8 cellular contexts compared by ENCODE assay signal in the genomic region with DNA sequence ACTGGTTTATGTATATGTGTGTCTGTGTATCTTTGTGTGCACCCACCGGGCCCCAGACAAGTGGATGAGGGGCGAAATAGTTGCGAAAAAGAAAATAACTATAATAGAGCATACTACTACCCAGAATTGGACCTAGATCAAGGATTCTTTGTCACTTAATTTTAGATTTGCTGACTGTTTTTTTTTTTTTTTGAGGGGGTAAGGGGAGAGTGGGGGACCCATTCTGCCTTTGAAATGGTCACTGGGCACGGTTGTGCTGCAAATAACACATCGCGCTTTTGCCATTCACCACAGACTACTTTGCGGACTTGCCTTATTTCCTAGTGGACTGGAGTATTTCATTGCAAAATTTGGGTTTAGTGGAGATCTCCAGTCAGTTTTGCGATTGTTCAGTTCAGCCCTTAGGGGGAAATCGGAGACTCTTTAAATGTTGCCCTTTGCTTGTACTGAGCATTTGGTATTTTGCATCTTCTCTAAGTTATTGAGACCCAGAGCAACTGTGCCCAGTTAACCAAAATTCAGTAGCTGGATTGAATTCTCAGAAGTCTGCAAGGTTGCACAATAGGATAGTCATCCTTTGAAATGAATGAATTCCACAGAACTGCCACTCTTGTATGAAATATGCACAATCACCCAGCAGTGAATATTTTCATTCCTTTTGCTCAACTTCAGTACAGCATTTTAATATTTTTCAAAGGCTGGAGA. TPM values are rescaled to one million over a fixed set of nuclear protein-coding genes. Genes with fewer than 3 reads are reported as not detected.
A peak's percentile ranks its signal among the peaks of the same experiment; 100 is the strongest.
DNase-seq lines count a peak whose midpoint lies in the region; ATAC-seq lines count a peak whose summit lies in the region.

No MANE protein-coding gene starts in this region.

- no peaks in the 10 kb centered on the region for H3K9me3 Mint-ChIP-seq in central memory CD8-positive, alpha-beta T cell

- peaks cover 82% of the 10 kb centered on the region for H3K4me1 Mint-ChIP-seq in central memory CD8-positive, alpha-beta T cell

- H3K9ac ChIP-seq in muscle layer of colon (ENCODE audit: low read length): peak overlapping the region; percentile 62

- H3K27me3 ChIP-seq in muscle layer of colon (ENCODE audit: control insufficient read depth in 1 of 2, insufficient read depth in 2 of 2, low read length in 2 of 2): no peaks in the 10 kb centered on the region

- no peaks in the 10 kb centered on the region for H3K9me3 ChIP-seq in muscle layer of colon (ENCODE audit: low read length)

- peak overlapping the region; percentile 94 to 95 for H3K4me3 ChIP-seq in muscle layer of colon (ENCODE audit: low read depth in 1 of 2, low read length in 2 of 2)

- H3K4me3 Mint-ChIP-seq in central memory CD8-positive, alpha-beta T cell: peak overlapping the region; percentile 99

- no peaks in the 10 kb centered on the region for H3K27me3 Mint-ChIP-seq in central memory CD8-positive, alpha-beta T cell

- peak overlapping the region; percentile 96 for H3K27ac ChIP-seq in muscle layer of colon (ENCODE audit: low read depth, low read length)

- H3K36me3 Mint-ChIP-seq in central memory CD8-positive, alpha-beta T cell (ENCODE audit: insufficient read depth): peaks cover 34% of the 10 kb centered on the region

- H3K4me1 ChIP-seq in muscle layer of colon (ENCODE audit: insufficient read depth, low read length): peaks cover 57% of the 10 kb centered on the region

- H3K36me3 ChIP-seq in muscle layer of colon (ENCODE audit: insufficient read depth, low read length): peaks cover 15% of the 10 kb centered on the region

- DNase-seq in AG20443 (ENCODE audit: low spot score) (peak; percentile 47), M059J (ENCODE audit: low read depth) (peak; percentile 68)
- no peak for DNase-seq in central memory CD8-positive, alpha-beta T cell (ENCODE audit: low spot score in 2 of 2)
- DNase-seq in activated effector memory CD4-positive, alpha-beta T cell treated with anti-CD3 and anti-CD28 coated beads, Interleukin-2, amount 50 U/mL, for 16 hours: no peak

- H3K27ac Mint-ChIP-seq in central memory CD8-positive, alpha-beta T cell (ENCODE audit: low read depth): peak overlapping the region; percentile 91

- ATAC-seq in central memory CD8-positive, alpha-beta T cell (replicated peaks; ENCODE audit: extremely low read depth, poor library complexity, severe bottlenecking): no peak
- ATAC-seq in HG02973 (IDR thresholded peaks at IDR 0.05; ENCODE audit: unreplicated experiment) (no peak), HG02870 (IDR thresholded peaks at IDR 0.05; ENCODE audit: unreplicated experiment) (no peak), HG03280 (IDR thresholded peaks at IDR 0.05; ENCODE audit: unreplicated experiment) (no peak)

RNA-seq across cellular contexts. Expression of a gene that starts 2.8 kb away (rescaled TPM):
- total RNA-seq in M059J (2014; rRNA removed; shearing (Covaris generic)): 22.3 and 25.2 TPM in 2 replicates

Comparison
In these comparisons a context has a peak if more than half of its experiments do, and no peak if none do; other contexts are left out.
1. DNase-seq: peak in AG20443 (single experiment) and M059J (single experiment); none in central memory CD8-positive, alpha-beta T cell (0 of 2) and activated effector memory CD4-positive, alpha-beta T cell treated with anti-CD3 and anti-CD28 coated beads, Interleukin-2, amount 50 U/mL, for 16 hours (single experiment).